8 cellular contexts compared by ENCODE assay signal in genomic region chr20:23350855-23351838, GRCh38. TPM values are rescaled to one million over a fixed set of nuclear protein-coding genes. Genes with fewer than 3 reads are reported as not detected.
DNase-seq lines count a peak whose midpoint lies in the region; ATAC-seq and TF ChIP-seq lines count a peak whose summit lies in the region.

No MANE protein-coding gene starts in this region.

- peak overlapping the region; percentile 89 for H3K4me3 Mint-ChIP-seq in activated naive CD8-positive, alpha-beta T cell treated with anti-CD3 and anti-CD28 coated beads for 36 hours

- no peak for TF ChIP-seq CTCF in left ventricle myocardium inferior (IDR thresholded peaks at IDR 0.05; ENCODE audit: borderline replicate concordance)

- peak overlapping the region; percentile 100 for H3K27ac Mint-ChIP-seq in activated naive CD8-positive, alpha-beta T cell treated with anti-CD3 and anti-CD28 coated beads for 36 hours

- H3K36me3 ChIP-seq in HUES64 (ENCODE audit: insufficient read depth, low read length) (peaks cover 22% of the 10 kb centered on the region), SK-N-MC (ENCODE audit: insufficient read depth, low read length) (peaks cover 30% of the 10 kb centered on the region; the same call in 1 of the 2 replicates), left ventricle myocardium inferior (peaks cover 11% of the 10 kb centered on the region), rectal smooth muscle tissue (ENCODE audit: control insufficient read depth, insufficient read depth, low read length) (no peaks in the 10 kb centered on the region)

- H3K27me3 ChIP-seq in HUES64 (ENCODE audit: insufficient read depth, low read length), result no peaks in the 10 kb centered on the region
- no peaks in the 10 kb centered on the region for H3K27me3 ChIP-seq in left ventricle myocardium inferior (ENCODE audit: low read depth)
- H3K27me3 ChIP-seq in rectal smooth muscle tissue (ENCODE audit: control insufficient read depth, insufficient read depth, low read length), result no peaks in the 10 kb centered on the region

- DNase-seq in DMS 273 (lab: John Stamatoyannopoulos, UW; ENCODE audit: unreplicated experiment) (peak; percentile 78), SK-N-MC (ENCODE audit: low read depth, low spot score) (no peak), left ventricle myocardium inferior (peak; percentile 26), mesenteric fat pad (ENCODE audit: low spot score) (no peak)
- peak; percentile 59 for DNase-seq in activated naive CD8-positive, alpha-beta T cell treated with anti-CD3 and anti-CD28 coated beads for 36 hours

- H3K9me3 ChIP-seq in HUES64 (ENCODE audit: insufficient read depth, low read depth, low read length) (no peaks in the 10 kb centered on the region), SK-N-MC (ENCODE audit: low read depth, low read length) (no peaks in the 10 kb centered on the region), left ventricle myocardium inferior (replicated peaks) (no peaks in the 10 kb centered on the region)

- H3K4me3 ChIP-seq in HUES64 (ENCODE audit: low read length) (peak overlapping the region; percentile 88), SK-N-MC (peak overlapping the region; percentile 99), left ventricle myocardium inferior (peak overlapping the region; percentile 99), rectal smooth muscle tissue (ENCODE audit: low read length) (peak overlapping the region; percentile 90)

- H3K9me3 Mint-ChIP-seq in activated naive CD8-positive, alpha-beta T cell treated with anti-CD3 and anti-CD28 coated beads for 36 hours, result no peaks in the 10 kb centered on the region

- WGBS in HUES64, result 2% methylated on average over 63 of the region's 65 CpGs

- H3K4me1 Mint-ChIP-seq in activated naive CD8-positive, alpha-beta T cell treated with anti-CD3 and anti-CD28 coated beads for 36 hours, result peaks cover 32% of the 10 kb centered on the region

- H3K36me3 Mint-ChIP-seq in activated naive CD8-positive, alpha-beta T cell treated with anti-CD3 and anti-CD28 coated beads for 36 hours, result peaks cover 14% of the 10 kb centered on the region

- no peaks in the 10 kb centered on the region for H3K27me3 Mint-ChIP-seq in activated naive CD8-positive, alpha-beta T cell treated with anti-CD3 and anti-CD28 coated beads for 36 hours

- intact Hi-C loops in left ventricle myocardium inferior (cut with micrococcal nuclease), result no loop called here

- ATAC-seq in GM21390 (IDR thresholded peaks at IDR 0.05; ENCODE audit: unreplicated experiment), result peak; percentile 18

- H3K27ac ChIP-seq in HUES64 (ENCODE audit: low read depth, low read length) (peak overlapping the region; percentile 73), SK-N-MC (peak overlapping the region; percentile 73), left ventricle myocardium inferior (replicated peaks) (peak overlapping the region; percentile 100), rectal smooth muscle tissue (ENCODE audit: low read depth, low read length) (peak overlapping the region; percentile 100)

- H3K4me1 ChIP-seq in HUES64 (ENCODE audit: insufficient read depth, low read length) (peaks cover 17% of the 10 kb centered on the region), left ventricle myocardium inferior (peaks cover 35% of the 10 kb centered on the region), rectal smooth muscle tissue (ENCODE audit: control insufficient read depth, insufficient read depth, low read length) (peaks cover 10% of the 10 kb centered on the region)

- H3K9ac ChIP-seq in HUES64 (ENCODE audit: low read depth, low read length) (peak overlapping the region; percentile 79), SK-N-MC (ENCODE audit: insufficient read length) (peak overlapping the region; percentile 98), rectal smooth muscle tissue (ENCODE audit: low read length) (peak overlapping the region; percentile 89)

RNA-seq across cellular contexts. Expression of gene NXT1, which starts 0.6 kb away (rescaled TPM):
- polyA plus RNA-seq in HUES64 (2013, experiment 1 of 2), result 25.4 TPM
- polyA plus RNA-seq in HUES64 (2013, experiment 2 of 2), result 26.1 TPM
- 10 to 100 TPM; 53.5 to 55.9 TPM for total RNA-seq in activated naive CD8-positive, alpha-beta T cell treated with anti-CD3 and anti-CD28 coated beads for 36 hours
- 7.3 TPM for total RNA-seq in left ventricle myocardium inferior
- total RNA-seq in mesenteric fat pad, result 18.8 TPM

RNA-seq across cellular contexts. Expression of gene GZF1, which starts 10.8 kb away (rescaled TPM):
- polyA plus RNA-seq in HUES64 (2013, experiment 1 of 2), result 11.6 TPM
- 14.2 TPM for polyA plus RNA-seq in HUES64 (2013, experiment 2 of 2)
- 10 to 100 TPM; 11.5 to 12.1 TPM for total RNA-seq in activated naive CD8-positive, alpha-beta T cell treated with anti-CD3 and anti-CD28 coated beads for 36 hours
- total RNA-seq in left ventricle myocardium inferior (24.9 TPM), mesenteric fat pad (14.6 TPM)

Comparison
In these comparisons a context has a peak if more than half of its experiments do, and no peak if none do; other contexts are left out.
1. DNase-seq: peak in DMS 273 (single experiment), activated naive CD8-positive, alpha-beta T cell treated with anti-CD3 and anti-CD28 coated beads for 36 hours (single experiment) and left ventricle myocardium inferior (single experiment); none in SK-N-MC (single experiment) and mesenteric fat pad (single experiment).
2. Peak in every context shown above with its lines, with median percentiles within 50 percentile points of each other: H3K27ac ChIP-seq, H3K4me3 ChIP-seq and H3K9ac ChIP-seq.